ENCODE assay signal across 7 cellular contexts in genomic region chr1:91885331-91885715, GRCh38. TPM values are rescaled to one million over a fixed set of nuclear protein-coding genes. Genes with fewer than 3 reads are reported as not detected.
A peak's percentile ranks its signal among the peaks of the same experiment; 100 is the strongest.
DNase-seq lines count a peak whose midpoint lies in the region; ATAC-seq and TF ChIP-seq lines count a peak whose summit lies in the region.

No MANE protein-coding gene starts in this region.

- no CpG with 5 or more reads among the region's 39 CpGs for WGBS in trophoblast cell (ENCODE audit: extremely low coverage, insufficient coverage, insufficient read length)

- H3K79me1 ChIP-seq in trophoblast cell (ENCODE audit: low read length), result peaks cover 7% of the 10 kb centered on the region

- no peak overlapping the region for H2AK5ac ChIP-seq in trophoblast cell (ENCODE audit: low read length)

- H4K91ac ChIP-seq in trophoblast cell (ENCODE audit: low read depth, low read length), result no peak overlapping the region

- H3K36me3 ChIP-seq in trophoblast cell (ENCODE audit: control insufficient read depth in 1 of 2, insufficient read depth in 2 of 2, low read length in 2 of 2), result no peaks in the 10 kb centered on the region

- H4K12ac ChIP-seq in trophoblast cell (ENCODE audit: low read depth, low read length), result no peak overlapping the region

- no peak overlapping the region for H3K23ac ChIP-seq in trophoblast cell (ENCODE audit: low read length)

- H3K27ac Mint-ChIP-seq in glutamatergic neuron (ENCODE audit: unreplicated experiment), result no peak overlapping the region

- peak overlapping the region; percentile 93 for H3K4me2 ChIP-seq in trophoblast cell (ENCODE audit: low read length)

- H3K18ac ChIP-seq in trophoblast cell (ENCODE audit: low read length), result peak overlapping the region; percentile 16

- no peak overlapping the region for H2BK120ac ChIP-seq in trophoblast cell (ENCODE audit: insufficient read depth, low read length, poor library complexity)

- no peaks in the 10 kb centered on the region for H3K36me3 Mint-ChIP-seq in glutamatergic neuron (ENCODE audit: unreplicated experiment)

- ATAC-seq in GM19043 (IDR thresholded peaks at IDR 0.05; ENCODE audit: low read depth, unreplicated experiment), result peak; percentile 4
- peak; percentile 15 for ATAC-seq in HG03460 (IDR thresholded peaks at IDR 0.05; ENCODE audit: unreplicated experiment)
- ATAC-seq in GM21717 (IDR thresholded peaks at IDR 0.05; ENCODE audit: unreplicated experiment), result no peak

- H2BK5ac ChIP-seq in trophoblast cell (ENCODE audit: low read depth, low read length, poor library complexity), result no peak overlapping the region

- no peak overlapping the region for H3K27ac ChIP-seq in trophoblast cell (ENCODE audit: low read depth, low read length)

- peak overlapping the region; percentile 72 for H3K9ac ChIP-seq in trophoblast cell (ENCODE audit: low read length)

- peak overlapping the region; percentile 50 for H2AFZ ChIP-seq in trophoblast cell (ENCODE audit: insufficient read depth, low read length, poor library complexity)

- H3K4me1 ChIP-seq in trophoblast cell (ENCODE audit: control insufficient read depth in 1 of 2, insufficient read depth in 2 of 2, low read length in 2 of 2), result peaks cover 2 to 10% of the 10 kb centered on the region in 2 experiments

- peaks cover 3% of the 10 kb centered on the region for H3K4me1 Mint-ChIP-seq in glutamatergic neuron (ENCODE audit: low read depth, unreplicated experiment)

- H4K8ac ChIP-seq in trophoblast cell (ENCODE audit: low read depth, low read length), result peak overlapping the region; percentile 72

- peak overlapping the region; percentile 79 for H3K4me3 ChIP-seq in trophoblast cell (ENCODE audit: low read depth, low read length)

- H3K9me3 Mint-ChIP-seq in glutamatergic neuron (ENCODE audit: unreplicated experiment), result peaks cover 4% of the 10 kb centered on the region

- H3K9me3 ChIP-seq in trophoblast cell (ENCODE audit: insufficient read depth, low read depth, low read length), result peaks cover 2% of the 10 kb centered on the region

- peaks cover 11% of the 10 kb centered on the region for H3K27me3 Mint-ChIP-seq in glutamatergic neuron (ENCODE audit: unreplicated experiment)

- H3K27me3 ChIP-seq in trophoblast cell (ENCODE audit: insufficient read depth, low read length), result peaks cover 11% of the 10 kb centered on the region

- DNase-seq in activated effector memory CD4-positive, alpha-beta T cell treated with anti-CD3 and anti-CD28 coated beads, Interleukin-2, amount 50 U/mL, for 16 hours, result peak; percentile 75
- DNase-seq in glutamatergic neuron (peak; percentile 17), trophoblast cell (peak; percentile 16 to 54), NCI-H510A treated with DMSO at 0.1 percent for 48 hours (lab: John Stamatoyannopoulos, UW) (no peak)

- TF ChIP-seq CTCF in glutamatergic neuron (IDR thresholded peaks at IDR 0.05; ENCODE audit: partially characterized antibody, unreplicated experiment), result no peak

- peaks cover 7% of the 10 kb centered on the region for H3K79me2 ChIP-seq in trophoblast cell (ENCODE audit: control insufficient read depth, insufficient read depth, low read length, poor library complexity)

- peak overlapping the region; percentile 50 for H3K14ac ChIP-seq in trophoblast cell (ENCODE audit: low read length)

- peak overlapping the region; percentile 93 for H3K4me3 Mint-ChIP-seq in glutamatergic neuron (ENCODE audit: unreplicated experiment)

- no peak overlapping the region for H2BK12ac ChIP-seq in trophoblast cell (ENCODE audit: low read length)

- H3K4ac ChIP-seq in trophoblast cell (ENCODE audit: low read depth, low read length), result no peak overlapping the region

RNA-seq across cellular contexts. Expression of gene TGFBR3, which starts 0.6 kb away (rescaled TPM):
- 0.98 TPM for total RNA-seq in glutamatergic neuron (ENCODE audit: unreplicated experiment)
- 9.6 and 9.9 TPM in 2 replicates for polyA plus RNA-seq in trophoblast cell (2013)
